Comparison of ENCODE assay signal across 2 cellular contexts in the genomic region with DNA sequence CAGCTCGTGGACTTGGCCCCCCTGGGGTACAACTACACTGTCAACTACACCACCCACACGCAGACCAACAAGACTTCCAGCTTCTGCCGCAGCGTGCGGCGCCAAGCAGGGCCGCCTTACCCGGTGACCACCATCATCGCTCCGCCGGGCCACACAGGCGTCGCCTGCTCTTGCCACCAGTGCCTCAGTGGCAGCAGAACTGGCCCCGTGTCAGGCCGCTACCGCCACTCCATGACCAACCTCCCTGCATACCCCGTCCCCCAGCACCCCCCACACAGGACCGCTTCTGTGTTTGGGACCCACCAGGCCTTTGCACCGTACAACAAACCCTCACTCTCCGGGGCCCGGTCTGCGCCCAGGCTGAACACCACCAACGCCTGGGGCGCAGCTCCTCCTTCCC. TPM values are rescaled to one million over a fixed set of nuclear protein-coding genes. Genes with fewer than 3 reads are reported as not detected.
"Had no signal": no experiment of that assay in that cellular context is flagged by ENCODE, and none has a peak within 500 bp of the region (broad histone marks: within the 10 kb centered on the region; RNA-seq: fewer than 3 reads in every experiment).

No MANE protein-coding gene starts in this region.

RNA-seq across cellular contexts. Expression of a gene that starts 27.7 kb away (rescaled TPM):
- total RNA-seq: RPMI7951, SK-MEL-5 had no signal
